Comparison of ENCODE assay signal across 1 cellular context in the genomic region with DNA sequence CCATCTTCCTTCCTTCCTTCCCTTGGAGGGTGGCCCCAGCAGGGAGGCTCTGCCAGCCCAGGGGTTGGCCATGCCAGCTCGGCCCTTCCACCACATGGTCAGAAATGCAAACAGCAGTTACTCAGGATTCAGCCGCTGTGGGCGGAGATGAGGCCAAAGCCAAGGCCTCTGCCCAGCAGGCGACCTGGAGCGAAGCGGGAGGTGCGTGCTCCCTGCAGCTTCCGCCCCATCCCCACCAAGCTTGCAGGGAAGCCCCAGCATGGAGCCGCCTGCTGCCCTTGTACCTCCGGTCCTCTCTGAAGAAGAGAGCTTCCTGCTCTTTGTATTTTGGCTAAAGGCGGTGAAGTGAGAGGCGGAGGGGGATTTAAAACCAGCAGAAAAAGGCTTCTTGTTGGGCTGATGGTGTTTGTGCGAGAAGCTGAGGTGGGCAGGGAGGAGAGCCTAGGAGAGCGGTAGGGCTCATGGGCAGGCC.
TF ChIP-seq lines count a peak whose summit lies in the region.

No MANE protein-coding gene starts in this region.

TF ChIP-seq in SK-N-SH, 30 proteins besides CTCF, POLR2A, EP300 and RAD21 (continued from another document):
- no peak for TF ChIP-seq FOSL2 (IDR thresholded peaks at IDR 0.05; ENCODE audit: borderline replicate concordance, low read depth)
- no peak for TF ChIP-seq MEF2A (IDR thresholded peaks at IDR 0.05; ENCODE audit: borderline replicate concordance, low read depth)
- TF ChIP-seq SMC3 (IDR thresholded peaks at IDR 0.05; ENCODE audit: low read depth, low read length): no peak
- TF ChIP-seq TCF12 (IDR thresholded peaks at IDR 0.05): no peak
